In the genomic region with DNA sequence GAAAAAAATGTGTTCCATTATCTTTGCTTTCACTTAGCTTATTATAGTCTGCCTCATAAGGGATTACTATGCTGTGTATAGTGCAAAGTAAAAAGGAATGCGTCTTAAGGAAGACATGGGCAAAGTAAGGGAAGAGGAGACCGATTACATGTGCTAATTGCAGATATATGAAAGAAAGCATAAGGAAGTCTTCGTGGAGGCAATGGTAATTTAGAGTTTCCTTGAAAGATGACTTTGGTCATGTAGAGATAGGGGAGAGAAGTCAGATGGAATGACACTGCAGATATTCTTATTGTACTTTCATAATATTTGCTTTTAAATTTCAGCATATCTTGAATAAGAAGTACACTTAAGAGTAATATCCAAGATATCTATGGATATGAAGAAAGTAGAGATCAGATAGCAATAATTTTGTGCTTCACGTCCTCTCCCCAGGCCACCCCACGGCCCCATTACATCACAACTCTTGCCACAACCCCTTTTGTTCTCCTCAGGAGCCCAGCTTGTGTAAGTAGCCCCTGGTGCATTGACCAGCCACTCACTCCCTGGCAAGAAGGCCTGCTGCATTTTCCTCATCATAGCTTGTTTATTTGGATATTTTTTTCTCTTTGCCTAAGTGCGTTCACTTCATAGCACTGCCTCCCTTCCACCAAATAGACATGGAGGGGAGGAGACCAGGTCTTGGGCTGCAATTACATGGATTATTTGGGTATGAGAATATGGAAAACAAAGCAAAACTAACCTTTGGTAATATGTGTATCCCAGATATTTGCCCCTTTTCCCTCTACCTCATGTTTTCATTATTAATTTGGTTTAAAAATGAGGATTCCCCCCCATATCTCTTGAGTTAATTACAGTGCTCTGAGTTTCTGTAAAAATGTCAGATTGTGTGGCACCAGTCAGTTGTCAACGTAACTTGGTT, we compare ENCODE assay signal across 23 cellular contexts. TPM values are rescaled to one million over a fixed set of nuclear protein-coding genes. Genes with fewer than 3 reads are reported as not detected.
"Had no signal": no experiment of that assay in that cellular context is flagged by ENCODE, and none has a peak within 500 bp of the region (broad histone marks: within the 10 kb centered on the region; RNA-seq: fewer than 3 reads in every experiment).

No MANE protein-coding gene starts in this region.

- H3K4me3 ChIP-seq: adrenal gland had no signal

- H3K27me3 Mint-ChIP-seq: activated B cell treated with CpG ODN at 0.5 μM for 24 hours; activated CD4-positive, alpha-beta memory T cell treated with anti-CD3 and anti-CD28 coated beads for 36 hours; activated CD4-positive, alpha-beta T cell treated with anti-CD3 and anti-CD28 coated beads, Interleukin-2, amount 10 ng/mL, durations not matched to agents 7 days and 5 days; activated naive CD8-positive, alpha-beta T cell; activated T-helper 17 cell treated with anti-CD3 and anti-CD28 coated beads, Interleukin-2, amount 50 U/mL, for 72 hours had no signal

- H3K9me3 Mint-ChIP-seq: activated T-helper 17 cell treated with anti-CD3 and anti-CD28 coated beads, Interleukin-2, amount 50 U/mL, for 72 hours had no signal

- H3K4me1 Mint-ChIP-seq: activated CD4-positive, alpha-beta T cell treated with anti-CD3 and anti-CD28 coated beads, Interleukin-2, amount 10 ng/mL, durations not matched to agents 7 days and 5 days; activated T-helper 17 cell treated with anti-CD3 and anti-CD28 coated beads, Interleukin-2, amount 50 U/mL, for 72 hours had no signal

- H3K9me3 ChIP-seq: adrenal gland had no signal

- DNase-seq: activated B cell treated with CpG ODN at 0.5 μM for 24 hours; activated CD4-positive, alpha-beta memory T cell treated with anti-CD3 and anti-CD28 coated beads for 36 hours; activated CD4-positive, alpha-beta T cell treated with anti-CD3 and anti-CD28 coated beads for 1 hour; activated CD4-positive, alpha-beta T cell treated with anti-CD3 and anti-CD28 coated beads, Interleukin-2, amount 10 ng/mL, durations not matched to agents 7 days and 5 days; activated CD8-positive, alpha-beta memory T cell treated with anti-CD3 and anti-CD28 coated beads for 24 hours; activated gamma-delta T cell; activated naive CD4-positive, alpha-beta T cell treated with anti-CD3 and anti-CD28 coated beads for 36 hours; activated T-cell treated with anti-CD3 and anti-CD28 coated beads, Interleukin-2, amount 50 U/mL, for 48 hours; adrenal gland; anterior cingulate cortex; Kasumi-1; KBM-7; NCI-H1048; NCI-H146; NCI-H187 treated with DMSO at 0.1 percent for 48 hours; NCI-H2081 treated with DMSO at 0.1 percent for 48 hours; NCI-H446; NCI-H524; SIG-M5; T-helper 2 cell; T1000 had no signal

- H3K27ac ChIP-seq: adrenal gland had no signal

- H3K27me3 ChIP-seq: adrenal gland had no signal

- H3K36me3 ChIP-seq: adrenal gland had no signal

- ATAC-seq: activated T-helper 17 cell treated with anti-CD3 and anti-CD28 coated beads, Interleukin-2, amount 50 U/mL, for 72 hours had no signal

- H3K4me3 Mint-ChIP-seq: activated B cell treated with CpG ODN at 0.5 μM for 24 hours; activated CD4-positive, alpha-beta memory T cell treated with anti-CD3 and anti-CD28 coated beads for 36 hours; activated CD4-positive, alpha-beta T cell treated with anti-CD3 and anti-CD28 coated beads, Interleukin-2, amount 10 ng/mL, durations not matched to agents 7 days and 5 days; activated naive CD4-positive, alpha-beta T cell treated with anti-CD3 and anti-CD28 coated beads for 36 hours; activated naive CD8-positive, alpha-beta T cell; activated T-helper 17 cell treated with anti-CD3 and anti-CD28 coated beads, Interleukin-2, amount 50 U/mL, for 72 hours had no signal

- H3K4me1 ChIP-seq: adrenal gland had no signal

- H3K27ac Mint-ChIP-seq: activated B cell treated with CpG ODN at 0.5 μM for 24 hours; activated CD4-positive, alpha-beta memory T cell treated with anti-CD3 and anti-CD28 coated beads for 36 hours; activated CD4-positive, alpha-beta T cell treated with anti-CD3 and anti-CD28 coated beads, Interleukin-2, amount 10 ng/mL, durations not matched to agents 7 days and 5 days; activated naive CD4-positive, alpha-beta T cell treated with anti-CD3 and anti-CD28 coated beads for 36 hours; activated naive CD8-positive, alpha-beta T cell; activated T-helper 17 cell treated with anti-CD3 and anti-CD28 coated beads, Interleukin-2, amount 50 U/mL, for 72 hours had no signal

RNA-seq across cellular contexts. Expression of gene COL10A1, which starts 30.7 kb away (rescaled TPM):
- total RNA-seq: activated B cell treated with CpG ODN at 0.5 μM for 24 hours; activated CD4-positive, alpha-beta memory T cell treated with anti-CD3 and anti-CD28 coated beads for 36 hours; activated CD4-positive, alpha-beta T cell treated with anti-CD3 and anti-CD28 coated beads, Interleukin-2, amount 10 ng/mL, durations not matched to agents 7 days and 5 days; activated naive CD4-positive, alpha-beta T cell treated with anti-CD3 and anti-CD28 coated beads for 36 hours; activated T-helper 17 cell treated with anti-CD3 and anti-CD28 coated beads, Interleukin-2, amount 50 U/mL, for 72 hours had no signal
